13 cellular contexts compared by ENCODE assay signal in genomic region chr11:17798716-17799115, GRCh38.
"Had no signal": no experiment of that assay in that cellular context is flagged by ENCODE, and none has a peak within 500 bp of the region (broad histone marks: within the 10 kb centered on the region; RNA-seq: fewer than 3 reads in every experiment).

No MANE protein-coding gene starts in this region.

- H3K4me1 ChIP-seq: breast epithelium, pancreas had no signal

- H3K36me3 ChIP-seq: breast epithelium, esophagus muscularis mucosa, pancreas had no signal

- DNase-seq: activated CD4-positive, alpha-beta T cell treated with anti-CD3 and anti-CD28 coated beads, Interleukin-2, amount 10 ng/mL, durations not matched to agents 7 days and 5 days; activated naive CD4-positive, alpha-beta T cell treated with Interleukin-2 at 50 U/mL for 16 hours; aorta; left colon; mucosa of descending colon; naive thymus-derived CD4-positive, alpha-beta T cell; pancreas; stimulated activated CD4-positive, alpha-beta T cell treated with anti-CD3 and anti-CD28 coated beads, Interleukin-15, amount 100 ng/mL, for 24 hours; stimulated activated CD4-positive, alpha-beta T cell treated with anti-CD3 and anti-CD28 coated beads, Interleukin-4, amount 100 ng/mL, for 1 hour; stimulated activated naive B cell treated with anti-CD40 and anti-IgM and Interleukin-4, amounts not matched to agents 10 μg/mL and 1 μg/mL and 100 μg/mL, for 72 hours; trophoblast cell had no signal

- H3K9me3 ChIP-seq: breast epithelium, esophagus muscularis mucosa, mucosa of descending colon, pancreas had no signal

- ATAC-seq: left colon; mucosa of descending colon; naive thymus-derived CD4-positive, alpha-beta T cell; pancreas; stimulated activated naive B cell treated with anti-CD40 and anti-IgM and Interleukin-4, amounts not matched to agents 10 μg/mL and 1 μg/mL and 100 μg/mL, for 72 hours had no signal

- H3K27ac ChIP-seq: breast epithelium, pancreas had no signal

- H3K4me3 ChIP-seq: breast epithelium, esophagus muscularis mucosa, mucosa of descending colon, pancreas had no signal

- H3K27me3 ChIP-seq: breast epithelium, esophagus muscularis mucosa, pancreas had no signal
